Comparison of ENCODE assay signal across 15 cellular contexts in genomic region chr5:44663991-44664710, GRCh38.
"Had no signal": no experiment of that assay in that cellular context is flagged by ENCODE, and none has a peak within 500 bp of the region (broad histone marks: within the 10 kb centered on the region; RNA-seq: fewer than 3 reads in every experiment).

No MANE protein-coding gene starts in this region.

- ATAC-seq: left lobe of liver, T-helper 17 cell had no signal

- H3K27me3 ChIP-seq: adrenal gland, gastrocnemius medialis, transverse colon had no signal

- H3K4me3 ChIP-seq: adrenal gland, coronary artery, gastrocnemius medialis, transverse colon had no signal

- H3K36me3 ChIP-seq: adrenal gland, gastrocnemius medialis, transverse colon had no signal

- H3K27ac ChIP-seq: adrenal gland, coronary artery, gastrocnemius medialis, transverse colon had no signal

- H3K9me3 ChIP-seq: adrenal gland, gastrocnemius medialis, transverse colon had no signal

- DNase-seq: activated CD4-positive, alpha-beta T cell treated with anti-CD3 and anti-CD28 coated beads, Interleukin-2, amount 50 U/mL, for 1 hour; activated CD4-positive, CD25-positive, alpha-beta regulatory T cell; activated naive CD4-positive, alpha-beta T cell treated with anti-CD3 and anti-CD28 coated beads, Interleukin-2, amount 50 U/mL, for 16 hours; adrenal gland; caudate nucleus; effector CD4-positive, alpha-beta T cell; gastrocnemius medialis; islet precursor cell; nephron progenitor cell; stimulated activated CD4-positive, alpha-beta T cell treated with anti-CD3 and anti-CD28 coated beads, Interleukin-15, amount 100 ng/mL, for 24 hours; substantia nigra; T-helper 17 cell; transverse colon had no signal

- H3K4me1 ChIP-seq: adrenal gland, gastrocnemius medialis, transverse colon had no signal
